In the genomic region with DNA sequence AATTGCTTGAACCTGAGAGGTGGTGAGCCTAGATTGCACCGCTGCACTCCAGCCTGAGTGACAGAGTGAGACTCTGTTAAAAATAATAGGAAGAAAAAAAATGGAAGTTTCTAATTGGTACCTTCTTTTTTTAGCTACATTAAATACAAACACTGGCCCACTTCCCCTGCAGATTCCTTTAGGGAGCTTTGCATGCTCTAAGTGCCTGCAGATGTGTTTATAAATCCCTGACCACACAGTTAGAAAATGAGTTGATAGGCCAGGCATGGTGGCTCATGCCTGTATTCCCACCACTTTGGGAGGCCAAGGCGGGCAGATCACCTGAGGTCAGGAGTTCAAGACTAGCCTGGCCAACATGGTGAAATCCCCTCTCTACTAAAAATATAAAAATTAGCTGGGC, we compare ENCODE assay signal across 13 cellular contexts. TPM values are rescaled to one million over a fixed set of nuclear protein-coding genes. Genes with fewer than 3 reads are reported as not detected.
DNase-seq lines count a peak whose midpoint lies in the region; ATAC-seq and TF ChIP-seq lines count a peak whose summit lies in the region.
"Not testable (repeated sequence)": the region's sequence is repeated elsewhere in the genome, so short reads cannot be mapped to it uniquely, and the experiment has no call there.
"Had no signal": no experiment of that assay in that cellular context is flagged by ENCODE, and none has a peak within 500 bp of the region (broad histone marks: within the 10 kb centered on the region; RNA-seq: fewer than 3 reads in every experiment).

No MANE protein-coding gene starts in this region.

- not testable (repeated sequence) for H2AK5ac ChIP-seq in IMR-90 (ENCODE audit: low read depth, low read length); mesenchymal stem cell (ENCODE audit: low read length, severe bottlenecking)

- intact Hi-C loops in IMR-90 (cut with micrococcal nuclease) = not testable (repeated sequence)

- not testable (repeated sequence) for H2BK15ac ChIP-seq in IMR-90 (ENCODE audit: low read depth, low read length); mesenchymal stem cell (ENCODE audit: low read depth, poor library complexity, severe bottlenecking)

- H3K79me1 ChIP-seq in IMR-90 (ENCODE audit: low read depth in 1 of 2, low read length in 2 of 2); mesenchymal stem cell (replicated peaks; ENCODE audit: low read length, poor library complexity, severe bottlenecking): not testable (repeated sequence)

- CTCF ChIA-PET in IMR-90 (lab: Yijun Ruan, JAX) = interaction anchor here (0.8 kb wide), 1 partner anchor 34 kb away, joined by 3 read pairs; no protein-coding TSS in a partner anchor

- H3K23ac ChIP-seq in IMR-90 (ENCODE audit: low read depth, low read length); mesenchymal stem cell (ENCODE audit: low read length in 2 of 2): not testable (repeated sequence)

- TF ChIP-seq RAD21 in IMR-90 (IDR thresholded peaks at IDR 0.05; ENCODE audit: low read length) = not testable (repeated sequence)

- H4K5ac ChIP-seq in IMR-90 (ENCODE audit: low read depth, low read length) = not testable (repeated sequence)

- H3K36me3 ChIP-seq in IMR-90 (ENCODE audit: control insufficient read depth, insufficient read depth, low read length); adipocyte (ENCODE audit: control insufficient read depth, insufficient read depth, low read length, severe bottlenecking); fibroblast of lung (ENCODE audit: control insufficient read depth, insufficient read depth, low read length): not testable (repeated sequence)
- peaks cover 0 to 10% of the 10 kb centered on the region in 2 experiments for H3K36me3 ChIP-seq in mesenchymal stem cell (ENCODE audit: control insufficient read depth in 1 of 2, insufficient read depth in 2 of 2, low read depth in 1 of 2, low read length in 2 of 2)

- DNase-seq in AG09319 (ENCODE audit: extremely low read depth, low read depth) (peak; percentile 67), EH (ENCODE audit: low read depth) (peak; percentile 72), IMR-90 (peak; percentile 79), RPMI7951 (ENCODE audit: low read depth) (peak; percentile 14), adipocyte (ENCODE audit: low read depth) (peak; percentile 45), fibroblast of lung (ENCODE audit: low read depth in 2 of 2) (peak; percentile 12 to 31), mesenchymal stem cell (peak; percentile 46)

- H3K9me1 ChIP-seq in IMR-90 (ENCODE audit: insufficient read depth, low read length) = not testable (repeated sequence)

- H2BK5ac ChIP-seq in IMR-90 (ENCODE audit: low read depth, low read length, poor library complexity, severe bottlenecking); mesenchymal stem cell (ENCODE audit: low read depth, low read length, poor library complexity, severe bottlenecking): not testable (repeated sequence)

- POLR2A ChIA-PET in IMR-90 (lab: Charles Lee; ENCODE audit: unreplicated experiment) = not testable (repeated sequence)

- TF ChIP-seq POLR2A in IMR-90 (IDR thresholded peaks at IDR 0.05; ENCODE audit: low read depth, low read length) = not testable (repeated sequence)

- H3K14ac ChIP-seq in IMR-90 (replicated peaks; ENCODE audit: low read depth, low read length); mesenchymal stem cell (ENCODE audit: low read length in 2 of 2): not testable (repeated sequence)

- not testable (repeated sequence) for H3K27me3 ChIP-seq in IMR-90 (ENCODE audit: control insufficient read depth, insufficient read depth, low read length); adipocyte (replicated peaks; ENCODE audit: control insufficient read depth, insufficient read depth, low read length); fibroblast of lung (ENCODE audit: control insufficient read depth, insufficient read depth, low read length); mesenchymal stem cell (ENCODE audit: control insufficient read depth in 1 of 2, insufficient read depth in 1 of 2, low read length in 2 of 2)

- H3K4me1 ChIP-seq in IMR-90 (ENCODE audit: control insufficient read depth, insufficient read depth, low read length); adipocyte (ENCODE audit: control insufficient read depth, insufficient read depth, low read length); fibroblast of lung (ENCODE audit: control insufficient read depth, extremely low read depth, insufficient read depth, low read length); mesenchymal stem cell (ENCODE audit: control insufficient read depth, insufficient read depth, low read depth, low read length): not testable (repeated sequence)

- dilution Hi-C loops in IMR-90 (cut with HindIII; ENCODE audit: low sequenced_read_pairs, unreplicated experiment) = not testable (repeated sequence)

- not testable (repeated sequence) for BruUV-seq in IMR-90 (replicated peaks; lab: Mats Ljungman, UMichigan)

- H2BK120ac ChIP-seq in IMR-90 (ENCODE audit: low read depth, low read length); mesenchymal stem cell (ENCODE audit: low read depth, low read length): not testable (repeated sequence)

- H3K4me3 ChIP-seq in IMR-90 (ENCODE audit: insufficient read depth, low read depth, low read length); adipocyte (ENCODE audit: low read length); fibroblast of lung (replicated peaks in 1 of 4; ENCODE audit: control extremely low read depth in 1 of 4, insufficient read depth in 1 of 4, low read depth in 3 of 4, low read length in 4 of 4); mesenchymal stem cell (ENCODE audit: insufficient read depth in 1 of 2, low read depth in 1 of 2, low read length in 2 of 2): not testable (repeated sequence)

- in situ Hi-C loops in IMR-90 (cut with MboI; ENCODE audit: low sequenced_read_pairs) = loop anchor here (10.0 kb wide), 1 partner anchor 827 kb away; no protein-coding TSS in a partner anchor

- not testable (repeated sequence) for H3K4ac ChIP-seq in IMR-90 (ENCODE audit: low read depth, low read length); mesenchymal stem cell (ENCODE audit: low read depth in 1 of 2, low read length in 2 of 2)

- H3K4me2 ChIP-seq in IMR-90 (ENCODE audit: low read depth, low read length); fibroblast of lung (ENCODE audit: extremely low read depth, insufficient read depth, low read length); mesenchymal stem cell (ENCODE audit: low read length, poor library complexity, severe bottlenecking): not testable (repeated sequence)

- not testable (repeated sequence) for H3K27ac ChIP-seq in IMR-90 (ENCODE audit: insufficient read depth, low read length); fibroblast of lung (ENCODE audit: insufficient read depth, low read length); mesenchymal stem cell (ENCODE audit: low read length, poor library complexity, severe bottlenecking)

- not testable (repeated sequence) for H4K8ac ChIP-seq in IMR-90 (ENCODE audit: low read depth in 2 of 2, low read length in 2 of 2); mesenchymal stem cell (ENCODE audit: low read length)

- not testable (repeated sequence) for H2BK20ac ChIP-seq in IMR-90 (ENCODE audit: low read depth, low read length)

- not testable (repeated sequence) for H2BK12ac ChIP-seq in mesenchymal stem cell (ENCODE audit: low read length in 2 of 2)

- WGBS in IMR-90 (ENCODE audit: extremely low coverage in 2 of 2, insufficient read length in 1 of 2), 2 experiments = no CpG with 5 or more reads among the region's 2 CpGs
- 50% methylated on average over 1 of the region's 2 CpGs for WGBS in mesenchymal stem cell

- not testable (repeated sequence) for H3K56ac ChIP-seq in IMR-90 (ENCODE audit: extremely low read depth, insufficient read depth, low read length)

- TF ChIP-seq CTCF in AG09319 (IDR thresholded peaks at IDR 0.05; ENCODE audit: low read depth, low read length); IMR-90 (conservative IDR thresholded peaks at IDR 0.05; ENCODE audit: low read depth, low read length); fibroblast of lung (conservative IDR thresholded peaks at IDR 0.05 in 1 of 2, IDR thresholded peaks at IDR 0.05 in 1 of 2; ENCODE audit: low read depth in 1 of 2, low read length in 2 of 2): not testable (repeated sequence)

- not testable (repeated sequence) for H2AK9ac ChIP-seq in IMR-90 (replicated peaks; ENCODE audit: low read depth, low read length, poor library complexity)

- ATAC-seq in IMR-90 (ENCODE audit: low read depth) = peak; percentile 45

- not testable (repeated sequence) for H3K9ac ChIP-seq in IMR-90 (ENCODE audit: low read depth, low read length); adipocyte (ENCODE audit: low read length); fibroblast of lung (ENCODE audit: insufficient read depth, low read length); mesenchymal stem cell (ENCODE audit: low read length)

- not testable (repeated sequence) for H4K20me1 ChIP-seq in IMR-90 (ENCODE audit: insufficient read depth, low read length); fibroblast of lung (ENCODE audit: control insufficient read depth, extremely low read depth, insufficient read depth, low read length)

- not testable (repeated sequence) for H3K79me2 ChIP-seq in fibroblast of lung (ENCODE audit: control insufficient read depth, insufficient read depth, low read length)

- not testable (repeated sequence) for H3K9me3 ChIP-seq in IMR-90 (ENCODE audit: control insufficient read depth, insufficient read depth, low read length); adipocyte (ENCODE audit: control insufficient read depth, low read length); fibroblast of lung (ENCODE audit: control insufficient read depth, insufficient read depth, low read depth, low read length); mesenchymal stem cell (ENCODE audit: control insufficient read depth, low read length)

- H3K18ac ChIP-seq in IMR-90 (ENCODE audit: low read depth, low read length); mesenchymal stem cell (ENCODE audit: low read depth in 1 of 2, low read length in 2 of 2): not testable (repeated sequence)

- H4K91ac ChIP-seq in IMR-90 (ENCODE audit: insufficient read depth, low read depth, low read length); mesenchymal stem cell (ENCODE audit: low read length): not testable (repeated sequence)

- not testable (repeated sequence) for H2AFZ ChIP-seq in IMR-90 (replicated peaks; ENCODE audit: low read length, poor library complexity); fibroblast of lung (ENCODE audit: low read length); mesenchymal stem cell (ENCODE audit: low read depth, low read length)

RNA-seq across cellular contexts. Expression of gene AXDND1, which starts 4.1 kb away (rescaled TPM):
- total RNA-seq in IMR-90 (2012; rRNA removed) (under 0.01 TPM in 1 of 2 replicates, not detected in the other), fibroblast of lung (0.17 and 0.26 TPM in 2 replicates)
- polyA plus RNA-seq in IMR-90 (2012; rRNA removed) (not detected in 2 replicates), fibroblast of lung (0.05 TPM in 1 of 2 replicates, not detected in the other)
- polyA plus RNA-seq in IMR-90 (2012; cell fraction: cytosol; rRNA removed) = not detected in 2 replicates
- 0.08 TPM in 1 of 2 replicates, not detected in the other for polyA plus RNA-seq in IMR-90 (2012; cell fraction: nucleus; rRNA removed; ENCODE audit: low replicate concordance)
- not detected in 2 replicates for total RNA-seq in RPMI7951 (2014; rRNA removed; shearing (Covaris generic))
- 0.06 TPM in 1 of 2 replicates, not detected in the other for polyA plus RNA-seq in fibroblast of lung (2012)
- not detected in 2 replicates for polyA minus RNA-seq in fibroblast of lung (ENCODE audit: low replicate concordance)
- 0.08 TPM for polyA plus RNA-seq in mesenchymal stem cell (2013, experiment 1 of 2)
- 0.18 TPM for polyA plus RNA-seq in mesenchymal stem cell (2013, experiment 2 of 2)
- total RNA-seq: A172, A673, G401, GM23338 had no signal
- polyA plus RNA-seq: CD14-positive monocyte; CD8-positive, alpha-beta memory T cell; GM23338 had no signal

Comparison
In these comparisons a context has a peak if more than half of its experiments do, and no peak if none do; other contexts are left out.
1. DNase-seq: peak in every context shown above with its lines; median percentile 79 in IMR-90; 72 in EH; 67 in AG09319; 46 in mesenchymal stem cell; 45 in adipocyte; 22 in fibroblast of lung; 14 in RPMI7951.